ENCODE assay signal across 18 cellular contexts in genomic region chr10:112813866-112814596, GRCh38.
A peak's percentile ranks its signal among the peaks of the same experiment; 100 is the strongest.
DNase-seq lines count a peak whose midpoint lies in the region; ATAC-seq and TF ChIP-seq lines count a peak whose summit lies in the region.
"Had no signal": no experiment of that assay in that cellular context is flagged by ENCODE, and none has a peak within 500 bp of the region (broad histone marks: within the 10 kb centered on the region; RNA-seq: fewer than 3 reads in every experiment).

No MANE protein-coding gene starts in this region.

- peak overlapping the region; percentile 59 for H3K14ac ChIP-seq in trophoblast cell (ENCODE audit: low read length)

- H3K27ac ChIP-seq in trophoblast cell (ENCODE audit: low read depth, low read length), result no peak overlapping the region
- H3K27ac ChIP-seq: GM23248, KMS-11 had no signal

- H3K9ac ChIP-seq in trophoblast cell (ENCODE audit: low read length), result no peak overlapping the region
- H3K9ac ChIP-seq: GM23248, KMS-11 had no signal

- no peak overlapping the region for H2AFZ ChIP-seq in trophoblast cell (ENCODE audit: insufficient read depth, low read length, poor library complexity)
- H2AFZ ChIP-seq: GM23248 had no signal

- H3K4me1 Mint-ChIP-seq in activated T-cell treated with anti-CD3 and anti-CD28 coated beads, Interleukin-2, amount 50 U/mL, for 24 hours (ENCODE audit: low read depth), result peaks cover 18% of the 10 kb centered on the region
- H3K4me1 Mint-ChIP-seq in Caco-2 (ENCODE audit: low read depth, unreplicated experiment), result peaks cover 59% of the 10 kb centered on the region
- H3K4me1 Mint-ChIP-seq in activated T-helper 2 cell treated with anti-CD3 and anti-CD28 coated beads, Interferon-gamma antibody, Interleukin-2, Interleukin-4, amounts not matched to agents 10 μg/mL and 5 μg/mL and 100 μg/mL, durations not matched to agents 14 hours and 24 hours and 36 hours (ENCODE audit: low read depth), result peaks cover 31% of the 10 kb centered on the region

- H2BK5ac ChIP-seq in trophoblast cell (ENCODE audit: low read depth, low read length, poor library complexity), result no peak overlapping the region

- H3K27me3 Mint-ChIP-seq in activated T-cell treated with anti-CD3 and anti-CD28 coated beads, Interleukin-2, amount 50 U/mL, for 24 hours, result no peaks in the 10 kb centered on the region
- no peaks in the 10 kb centered on the region for H3K27me3 Mint-ChIP-seq in Caco-2 (ENCODE audit: insufficient read depth, unreplicated experiment)
- H3K27me3 Mint-ChIP-seq in activated T-helper 2 cell treated with anti-CD3 and anti-CD28 coated beads, Interferon-gamma antibody, Interleukin-2, Interleukin-4, amounts not matched to agents 10 μg/mL and 5 μg/mL and 100 μg/mL, durations not matched to agents 14 hours and 24 hours and 36 hours (ENCODE audit: low read depth), result no peaks in the 10 kb centered on the region

- H2BK120ac ChIP-seq in trophoblast cell (ENCODE audit: insufficient read depth, low read length, poor library complexity), result peak overlapping the region; percentile 45

- intact Hi-C loops in Caco-2 (cut with micrococcal nuclease; ENCODE audit: unreplicated experiment), result loop anchor here (2.0 to 5.0 kb wide), 2 partner anchors 23 to 182 kb away; no protein-coding TSS in a partner anchor
- intact Hi-C loops in activated T-helper 2 cell treated with anti-CD3 and anti-CD28 coated beads, Interferon-gamma antibody, Interleukin-2, Interleukin-4, amounts not matched to agents 10 μg/mL and 5 μg/mL and 100 μg/mL, durations not matched to agents 14 hours and 24 hours and 36 hours (cut with micrococcal nuclease), result no loop called here

- H2BK12ac ChIP-seq in trophoblast cell (ENCODE audit: low read length), result peak overlapping the region; percentile 59

- no peaks in the 10 kb centered on the region for H3K9me3 Mint-ChIP-seq in activated T-cell treated with anti-CD3 and anti-CD28 coated beads, Interleukin-2, amount 50 U/mL, for 24 hours
- H3K9me3 Mint-ChIP-seq in Caco-2 (ENCODE audit: unreplicated experiment), result no peaks in the 10 kb centered on the region
- no peaks in the 10 kb centered on the region for H3K9me3 Mint-ChIP-seq in activated T-helper 2 cell treated with anti-CD3 and anti-CD28 coated beads, Interferon-gamma antibody, Interleukin-2, Interleukin-4, amounts not matched to agents 10 μg/mL and 5 μg/mL and 100 μg/mL, durations not matched to agents 14 hours and 24 hours and 36 hours
- H3K9me3 Mint-ChIP-seq: CD8-positive, alpha-beta memory T cell had no signal

- no peak overlapping the region for H3K4me2 ChIP-seq in trophoblast cell (ENCODE audit: low read length)
- H3K4me2 ChIP-seq: KMS-11 had no signal

- no peak for TF ChIP-seq CTCF in Caco-2 (IDR thresholded peaks at IDR 0.05; ENCODE audit: insufficient read depth in 1 of 2, low read depth in 1 of 2, low read length in 1 of 2, severe bottlenecking in 1 of 2, unreplicated experiment in 1 of 2)

- no peak overlapping the region for H4K8ac ChIP-seq in trophoblast cell (ENCODE audit: low read depth, low read length)

- peak overlapping the region; percentile 22 for H3K27ac Mint-ChIP-seq in activated T-cell treated with anti-CD3 and anti-CD28 coated beads, Interleukin-2, amount 50 U/mL, for 24 hours
- H3K27ac Mint-ChIP-seq in Caco-2 (ENCODE audit: unreplicated experiment), result peak overlapping the region; percentile 95
- peak overlapping the region; percentile 50 for H3K27ac Mint-ChIP-seq in activated T-helper 2 cell treated with anti-CD3 and anti-CD28 coated beads, Interferon-gamma antibody, Interleukin-2, Interleukin-4, amounts not matched to agents 10 μg/mL and 5 μg/mL and 100 μg/mL, durations not matched to agents 14 hours and 24 hours and 36 hours

- peaks cover 43% of the 10 kb centered on the region for H3K4me1 ChIP-seq in Caco-2
- H3K4me1 ChIP-seq in trophoblast cell (ENCODE audit: control insufficient read depth in 1 of 2, insufficient read depth in 2 of 2, low read length in 2 of 2), result peaks cover 32 to 46% of the 10 kb centered on the region in 2 experiments

- peak overlapping the region; percentile 73 for H4K91ac ChIP-seq in trophoblast cell (ENCODE audit: low read depth, low read length)

- POLR2A ChIA-PET in Caco-2 (lab: Charles Lee), result interaction anchor here (0.6 kb wide), 1 partner anchor 147 kb away, joined by 8 read pairs; no protein-coding TSS in a partner anchor

- H3K27me3 ChIP-seq in Caco-2 (replicated peaks; ENCODE audit: control insufficient read depth, insufficient read depth, low read length), result no peaks in the 10 kb centered on the region
- no peaks in the 10 kb centered on the region for H3K27me3 ChIP-seq in trophoblast cell (ENCODE audit: insufficient read depth, low read length)

- H3K36me3 ChIP-seq in Caco-2 (ENCODE audit: control insufficient read depth, insufficient read depth, low read length) (no peaks in the 10 kb centered on the region), trophoblast cell (ENCODE audit: control insufficient read depth in 1 of 2, insufficient read depth in 2 of 2, low read length in 2 of 2) (no peaks in the 10 kb centered on the region)

- H3K4me3 ChIP-seq in Caco-2 (ENCODE audit: low read depth, low read length) (no peak overlapping the region), trophoblast cell (ENCODE audit: low read depth, low read length) (no peak overlapping the region)
- H3K4me3 ChIP-seq: GM23248 had no signal

- no peak for ATAC-seq in HG03097 (IDR thresholded peaks at IDR 0.05; ENCODE audit: low FRiP score, unreplicated experiment)
- no peak for ATAC-seq in GM18498 (IDR thresholded peaks at IDR 0.05; ENCODE audit: unreplicated experiment)
- ATAC-seq: PC-3, Right ventricle myocardium inferior had no signal

- peak overlapping the region; percentile 54 for H3K18ac ChIP-seq in trophoblast cell (ENCODE audit: low read length)

- no TSS peak for BruUV-seq in Caco-2 (replicated peaks; lab: Mats Ljungman, UMichigan)

- H3K23ac ChIP-seq in trophoblast cell (ENCODE audit: low read length), result no peak overlapping the region

- H2AK5ac ChIP-seq in trophoblast cell (ENCODE audit: low read length), result peak overlapping the region; percentile 72

- H3K9me3 ChIP-seq in Caco-2 (no peaks in the 10 kb centered on the region), trophoblast cell (ENCODE audit: insufficient read depth, low read depth, low read length) (no peaks in the 10 kb centered on the region)

- H3K36me3 Mint-ChIP-seq in activated T-cell treated with anti-CD3 and anti-CD28 coated beads, Interleukin-2, amount 50 U/mL, for 24 hours (ENCODE audit: low read depth), result peaks cover 60% of the 10 kb centered on the region
- peaks cover 50% of the 10 kb centered on the region for H3K36me3 Mint-ChIP-seq in Caco-2 (ENCODE audit: insufficient read depth, unreplicated experiment)
- H3K36me3 Mint-ChIP-seq in activated T-helper 2 cell treated with anti-CD3 and anti-CD28 coated beads, Interferon-gamma antibody, Interleukin-2, Interleukin-4, amounts not matched to agents 10 μg/mL and 5 μg/mL and 100 μg/mL, durations not matched to agents 14 hours and 24 hours and 36 hours (ENCODE audit: low read depth), result peaks cover 13% of the 10 kb centered on the region

- H4K12ac ChIP-seq in trophoblast cell (ENCODE audit: low read depth, low read length), result no peak overlapping the region

- peak overlapping the region; percentile 29 for H3K4ac ChIP-seq in trophoblast cell (ENCODE audit: low read depth, low read length)

- CTCF ChIA-PET in Caco-2 (lab: Charles Lee), result interaction anchor here (0.6 kb wide), 2 partner anchors 10 to 152 kb away, joined by 3 read pairs; no protein-coding TSS in a partner anchor

- no peak for DNase-seq in activated T-cell treated with anti-CD3 and anti-CD28 coated beads, Interleukin-2, amount 50 U/mL, for 24 hours
- DNase-seq in activated T-cell treated with anti-CD3 and anti-CD28 coated beads, Interleukin-2, amount 50 U/mL, for 1 hour, result no peak
- DNase-seq in Caco-2, result no peak
- no peak for DNase-seq in activated T-helper 2 cell treated with anti-CD3 and anti-CD28 coated beads, Interferon-gamma antibody, Interleukin-2, Interleukin-4, amounts not matched to agents 10 μg/mL and 5 μg/mL and 100 μg/mL, durations not matched to agents 14 hours and 24 hours and 36 hours (ENCODE audit: low spot score)
- DNase-seq in trophoblast cell, result no peak
- DNase-seq: ACHN; CD8-positive, alpha-beta memory T cell; GF-D8; GM23248; NCI-H1092; NCI-H2107; NCI-H226; NCI-H526 treated with DMSO at 0.1 percent for 48 hours; PC-3 had no signal

- WGBS in trophoblast cell (ENCODE audit: extremely low coverage, insufficient coverage, insufficient read length), result no CpG with 5 or more reads among the region's 16 CpGs

- H3K79me2 ChIP-seq in trophoblast cell (ENCODE audit: control insufficient read depth, insufficient read depth, low read length, poor library complexity), result peaks cover 3% of the 10 kb centered on the region

- H3K4me3 Mint-ChIP-seq in activated T-cell treated with anti-CD3 and anti-CD28 coated beads, Interleukin-2, amount 50 U/mL, for 24 hours, result no peak overlapping the region
- no peak overlapping the region for H3K4me3 Mint-ChIP-seq in Caco-2 (ENCODE audit: unreplicated experiment)
- H3K4me3 Mint-ChIP-seq in activated T-helper 2 cell treated with anti-CD3 and anti-CD28 coated beads, Interferon-gamma antibody, Interleukin-2, Interleukin-4, amounts not matched to agents 10 μg/mL and 5 μg/mL and 100 μg/mL, durations not matched to agents 14 hours and 24 hours and 36 hours (ENCODE audit: low read depth), result no peak overlapping the region
- H3K4me3 Mint-ChIP-seq: CD8-positive, alpha-beta memory T cell had no signal

- H3K79me1 ChIP-seq in trophoblast cell (ENCODE audit: low read length), result peaks cover 39% of the 10 kb centered on the region

Comparison
In these comparisons a context has a peak if more than half of its experiments do, and no peak if none do; other contexts are left out.
1. H3K27ac Mint-ChIP-seq: peak in every context shown above with its lines; median percentile 95 in Caco-2; 50 in activated T-helper 2 cell treated with anti-CD3 and anti-CD28 coated beads, Interferon-gamma antibody, Interleukin-2, Interleukin-4, amounts not matched to agents 10 μg/mL and 5 μg/mL and 100 μg/mL, durations not matched to agents 14 hours and 24 hours and 36 hours; 22 in activated T-cell treated with anti-CD3 and anti-CD28 coated beads, Interleukin-2, amount 50 U/mL, for 24 hours.